11 cellular contexts compared by ENCODE assay signal in the genomic region with DNA sequence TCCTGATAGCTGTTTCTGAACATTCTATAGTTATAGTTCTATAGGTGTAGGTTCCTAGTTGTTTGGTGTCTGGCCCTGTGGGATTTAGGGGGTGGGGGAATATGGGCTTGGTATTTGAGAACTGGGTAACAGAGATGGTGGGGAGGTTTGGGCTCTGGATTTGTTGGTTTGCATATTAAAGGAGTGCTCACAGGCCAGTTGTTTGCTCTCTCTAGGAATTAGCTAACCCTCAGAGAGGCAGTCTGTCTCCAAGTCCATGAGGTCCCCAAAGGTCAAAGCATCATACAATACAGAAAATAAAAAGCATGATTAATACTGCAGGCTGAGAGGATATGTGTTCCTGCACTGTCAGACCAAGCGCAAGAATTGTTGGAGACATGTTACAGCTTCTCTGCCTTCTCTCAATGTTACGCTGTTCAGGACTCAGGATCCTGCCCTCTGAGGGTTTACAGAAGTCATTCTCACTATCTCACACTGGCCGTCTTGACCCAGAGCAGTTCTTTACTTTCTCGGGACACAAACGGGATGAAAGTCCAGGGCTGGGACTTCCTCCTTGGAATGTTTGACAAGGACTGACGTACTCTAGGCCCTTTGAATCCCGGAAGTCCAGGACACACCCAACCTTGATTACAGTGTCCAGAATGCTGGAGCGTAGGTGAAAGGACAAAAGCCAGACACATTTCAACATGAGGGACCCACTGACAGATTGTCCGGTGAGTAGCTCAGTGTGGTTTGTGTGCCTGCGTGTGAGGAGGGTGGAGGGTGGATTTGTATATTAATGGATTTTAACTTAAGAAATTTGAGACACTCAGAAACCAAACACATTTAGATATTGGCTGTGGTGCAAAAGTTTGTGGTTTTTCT. TPM values are rescaled to one million over a fixed set of nuclear protein-coding genes. Genes with fewer than 3 reads are reported as not detected.
A peak's percentile ranks its signal among the peaks of the same experiment; 100 is the strongest.
DNase-seq lines count a peak whose midpoint lies in the region; ATAC-seq, FAIRE-seq and TF ChIP-seq lines count a peak whose summit lies in the region.
"Had no signal": no experiment of that assay in that cellular context is flagged by ENCODE, and none has a peak within 500 bp of the region (broad histone marks: within the 10 kb centered on the region; RNA-seq: fewer than 3 reads in every experiment).

A gene with protein sequence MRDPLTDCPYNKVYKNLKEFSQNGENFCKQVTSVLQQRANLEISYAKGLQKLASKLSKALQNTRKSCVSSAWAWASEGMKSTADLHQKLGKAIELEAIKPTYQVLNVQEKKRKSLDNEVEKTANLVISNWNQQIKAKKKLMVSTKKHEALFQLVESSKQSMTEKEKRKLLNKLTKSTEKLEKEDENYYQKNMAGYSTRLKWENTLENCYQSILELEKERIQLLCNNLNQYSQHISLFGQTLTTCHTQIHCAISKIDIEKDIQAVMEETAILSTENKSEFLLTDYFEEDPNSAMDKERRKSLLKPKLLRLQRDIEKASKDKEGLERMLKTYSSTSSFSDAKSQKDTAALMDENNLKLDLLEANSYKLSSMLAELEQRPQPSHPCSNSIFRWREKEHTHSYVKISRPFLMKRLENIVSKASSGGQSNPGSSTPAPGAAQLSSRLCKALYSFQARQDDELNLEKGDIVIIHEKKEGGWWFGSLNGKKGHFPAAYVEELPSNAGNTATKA (plus strand): TSS at position 677 of the 864 bp plus-strand sequence. CDS start 10 bp downstream, at position 687.

- no peaks in the 10 kb centered on the region for H3F3A ChIP-seq in smooth muscle cell (ENCODE audit: low read depth)

- peak within 1 kb of the TSS; percentile 59 for H2AFZ ChIP-seq in smooth muscle cell (ENCODE audit: low read depth)

- peaks cover 7 to 9% of the 10 kb centered on the region in 2 donors for H3K4me1 ChIP-seq in kidney (ENCODE audit: control insufficient read depth in 1 of 2, insufficient read depth in 1 of 2, low read depth in 1 of 2, low read length in 2 of 2)
- H3K4me1 ChIP-seq in smooth muscle cell (ENCODE audit: low read depth): peaks cover 6% of the 10 kb centered on the region

- H3K9ac ChIP-seq in kidney (ENCODE audit: low read length in 2 of 2) (peak within 1 kb of the TSS; percentile 31 to 57), smooth muscle cell (ENCODE audit: low read depth) (no peak within 1 kb of the TSS)

- no peaks in the 10 kb centered on the region for H3K79me2 ChIP-seq in smooth muscle cell (ENCODE audit: low read depth)

- peak within 1 kb of the TSS; percentile 35 for H3K4me2 ChIP-seq in smooth muscle cell

- in situ Hi-C loops in ACHN (cut with HindIII; ENCODE audit: low pct_ligation_motif_present, low pct_unique_long_range_greater_than_20kb, low sequenced_read_pairs): no loop called here

- TF ChIP-seq CTCF in bronchial epithelial cell (IDR thresholded peaks at IDR 0.05; ENCODE audit: insufficient read depth, low read length, severe bottlenecking) (no peak), kidney (IDR thresholded peaks at IDR 0.05; ENCODE audit: borderline replicate concordance, extremely low read depth, insufficient read depth) (no peak), smooth muscle cell (IDR thresholded peaks at IDR 0.05; ENCODE audit: borderline replicate concordance, insufficient read depth, poor library complexity, severe bottlenecking) (no peak)

- ATAC-seq in HG03520 (IDR thresholded peaks at IDR 0.05; ENCODE audit: unreplicated experiment): no peak

- intact Hi-C loops in kidney (cut with DNase I): no loop called here

- FAIRE-seq in bronchial epithelial cell (lab: Jason Lieb, UNC) (peak; percentile 55), kidney (lab: Jason Lieb, UNC) (no peak)

- H3K4me3 ChIP-seq in bronchial epithelial cell (ENCODE audit: low read depth, low read length) (no peak within 1 kb of the TSS), kidney (ENCODE audit: low read length in 2 of 2) (peak within 1 kb of the TSS; percentile 73 to 75), smooth muscle cell (peak within 1 kb of the TSS; percentile 21)

- no peaks in the 10 kb centered on the region for H4K20me1 ChIP-seq in smooth muscle cell (ENCODE audit: low read depth)

- DNase-seq in HT-29 (ENCODE audit: low spot score): peak; percentile 84
- peak; percentile 41 for DNase-seq in bronchial epithelial cell (ENCODE audit: low read depth)
- DNase-seq in kidney: no peak
- no peak for DNase-seq in smooth muscle cell (lab: John Stamatoyannopoulos, UW; ENCODE audit: unreplicated experiment)
- DNase-seq in DMS114 treated with DMSO at 0.1 percent for 48 hours (lab: John Stamatoyannopoulos, UW; ENCODE audit: unreplicated experiment): no peak
- DNase-seq in stimulated activated CD4-positive, alpha-beta T cell treated with anti-CD3 and anti-CD28 coated beads, Interleukin-1b, Interleukin-23, amount 100 ng/mL, for 48 hours: no peak
- no peak for DNase-seq in ACHN
- DNase-seq: activated B cell treated with CpG ODN at 0.5 μM for 24 hours, brain microvascular endothelial cell, NCI-H524 treated with DMSO at 0.1 percent for 48 hours had no signal

- H3K9me3 ChIP-seq in kidney (ENCODE audit: control insufficient read depth in 1 of 2, low read length in 2 of 2) (no peaks in the 10 kb centered on the region), smooth muscle cell (replicated peaks; ENCODE audit: low read depth) (no peaks in the 10 kb centered on the region)

- no peaks in the 10 kb centered on the region for H3K36me3 ChIP-seq in bronchial epithelial cell (ENCODE audit: control insufficient read depth, insufficient read depth, low read length)
- no peaks in the 10 kb centered on the region for H3K36me3 ChIP-seq in kidney (ENCODE audit: control insufficient read depth in 1 of 2, insufficient read depth in 2 of 2, low read length in 2 of 2)
- H3K36me3 ChIP-seq in smooth muscle cell (ENCODE audit: low read depth): no peaks in the 10 kb centered on the region
- H3K36me3 ChIP-seq: brain microvascular endothelial cell had no signal

- H3K27ac ChIP-seq in kidney (ENCODE audit: low read depth in 2 of 2, low read length in 2 of 2) (peak within 1 kb of the TSS; percentile 56 to 79), smooth muscle cell (ENCODE audit: low read depth) (peak within 1 kb of the TSS; percentile 10)
- H3K27ac ChIP-seq: brain microvascular endothelial cell had no signal

- H3K27me3 ChIP-seq in bronchial epithelial cell (ENCODE audit: control insufficient read depth, insufficient read depth, low read length) (no peaks in the 10 kb centered on the region), smooth muscle cell (ENCODE audit: low read depth) (no peaks in the 10 kb centered on the region)
- H3K27me3 ChIP-seq: brain microvascular endothelial cell had no signal

- WGBS in smooth muscle cell (ENCODE audit: low lambda C conversion rate): 26% methylated on average over 10 of the region's 10 CpGs

RNA-seq across cellular contexts. Expression of the gene that starts here (rescaled TPM):
- total RNA-seq in HT-29 (2014; rRNA removed; shearing (Covaris generic)): 5.1 and 5.6 TPM in 2 replicates
- 0.26 and 0.64 TPM in 2 replicates for total RNA-seq in bronchial epithelial cell
- 50.2 TPM for total RNA-seq in kidney
- 41.8 TPM for polyA plus RNA-seq in kidney (ENCODE audit: insufficient read depth, low read depth, low replicate concordance)
- total RNA-seq in smooth muscle cell: 0.31 TPM in 1 of 2 replicates, not detected in the other
- polyA plus RNA-seq in smooth muscle cell: 0.10 and 0.24 TPM in 2 replicates
- total RNA-seq: activated B cell treated with CpG ODN at 0.5 μM for 24 hours had no signal

Comparison
In these comparisons a context has a peak if more than half of its experiments do, and no peak if none do; other contexts are left out.
1. RNA of the gene that starts here (polyA plus RNA-seq): 41.8 TPM in kidney (single experiment); 0.10 to 0.24 TPM in smooth muscle cell; every median in the first group is over 10 times any median in the second.
2. Peak in DNase-seq in bronchial epithelial cell; RNA of the gene not detected or under 1 TPM.